ENCODE assay signal across 10 cellular contexts in genomic region chr14:68797180-68797670, GRCh38. TPM values are rescaled to one million over a fixed set of nuclear protein-coding genes. Genes with fewer than 3 reads are reported as not detected.
A peak's percentile ranks its signal among the peaks of the same experiment; 100 is the strongest.
DNase-seq lines count a peak whose midpoint lies in the region; TF ChIP-seq lines count a peak whose summit lies in the region.
"Had no signal": no experiment of that assay in that cellular context is flagged by ENCODE, and none has a peak within 500 bp of the region (broad histone marks: within the 10 kb centered on the region; RNA-seq: fewer than 3 reads in every experiment).

No MANE protein-coding gene starts in this region.

- peaks cover 11% of the 10 kb centered on the region for H3K9me3 Mint-ChIP-seq in Caco-2 (ENCODE audit: unreplicated experiment)
- peaks cover 13% of the 10 kb centered on the region for H3K9me3 Mint-ChIP-seq in osteocyte (ENCODE audit: unreplicated experiment)

- H3K36me3 ChIP-seq in Caco-2 (ENCODE audit: control insufficient read depth, insufficient read depth, low read length) (no peaks in the 10 kb centered on the region), OCI-LY3 (replicated peaks; ENCODE audit: low read depth, low read length) (peaks cover 7% of the 10 kb centered on the region)

- no peaks in the 10 kb centered on the region for H4K20me1 ChIP-seq in OCI-LY3 (ENCODE audit: insufficient read depth, low read length)

- H3K4me1 Mint-ChIP-seq in Caco-2 (ENCODE audit: low read depth, unreplicated experiment): peaks cover 10% of the 10 kb centered on the region
- peaks cover 67% of the 10 kb centered on the region for H3K4me1 Mint-ChIP-seq in osteocyte (ENCODE audit: unreplicated experiment)

- peak overlapping the region; percentile 96 for H3K27ac Mint-ChIP-seq in Caco-2 (ENCODE audit: unreplicated experiment)
- peak overlapping the region; percentile 100 for H3K27ac Mint-ChIP-seq in osteocyte (ENCODE audit: unreplicated experiment)

- H3K27me3 ChIP-seq in Caco-2 (replicated peaks; ENCODE audit: control insufficient read depth, insufficient read depth, low read length) (no peaks in the 10 kb centered on the region), OCI-LY3 (ENCODE audit: low read depth, low read length) (no peaks in the 10 kb centered on the region)

- H3K4me1 ChIP-seq in Caco-2 (peaks cover 10% of the 10 kb centered on the region), OCI-LY3 (ENCODE audit: low read length) (peaks cover 38% of the 10 kb centered on the region)

- peaks cover 52% of the 10 kb centered on the region for H3K36me3 Mint-ChIP-seq in Caco-2 (ENCODE audit: insufficient read depth, unreplicated experiment)
- H3K36me3 Mint-ChIP-seq in osteocyte (ENCODE audit: unreplicated experiment): peaks cover 14% of the 10 kb centered on the region

- H3K4me3 Mint-ChIP-seq in Caco-2 (ENCODE audit: unreplicated experiment) (peak overlapping the region; percentile 7), osteocyte (ENCODE audit: unreplicated experiment) (peak overlapping the region; percentile 0)

- H3K27ac ChIP-seq in OCI-LY3 (ENCODE audit: low read length) (peak overlapping the region; percentile 92), epithelial cell of prostate (peak overlapping the region; percentile 99), caudate nucleus (ENCODE audit: low read depth, low read length) (no peak overlapping the region)

- H3K9me3 ChIP-seq in Caco-2: no peaks in the 10 kb centered on the region; the same call in 1 of the 2 replicates
- H3K9me3 ChIP-seq in OCI-LY3 (ENCODE audit: insufficient read depth, low read length): peaks cover 11% of the 10 kb centered on the region

- peaks cover 26% of the 10 kb centered on the region for H3K79me2 ChIP-seq in OCI-LY3 (ENCODE audit: low read length)

- peak overlapping the region; percentile 81 for H3K4me2 ChIP-seq in OCI-LY3 (ENCODE audit: low read length)

- H2AFZ ChIP-seq in OCI-LY3 (ENCODE audit: low read depth, low read length): peak overlapping the region; percentile 35; the same call in 1 of the 2 replicates

- intact Hi-C loops in Caco-2 (cut with micrococcal nuclease; ENCODE audit: unreplicated experiment): loop anchor here (10.0 kb wide), 1 partner anchor 272 kb away; no protein-coding TSS in a partner anchor

- POLR2A ChIA-PET in Caco-2 (lab: Charles Lee): no interaction called here

- DNase-seq in Caco-2: peak in 1 of 2 experiments; percentile 55
- no peak for DNase-seq in epithelial cell of prostate (ENCODE audit: low read depth, low spot score)
- no peak for DNase-seq in osteocyte (ENCODE audit: extremely low spot score, unreplicated experiment)
- DNase-seq in SIG-M5 (lab: John Stamatoyannopoulos, UW): no peak
- no peak for DNase-seq in caudate nucleus (lab: John Stamatoyannopoulos, UW)
- no peak for DNase-seq in NCI-H526 treated with DMSO at 0.1 percent for 48 hours (lab: John Stamatoyannopoulos, UW)
- DNase-seq in AG08395 (ENCODE audit: low spot score): no peak
- DNase-seq: activated CD4-positive, alpha-beta T cell treated with anti-CD3 and anti-CD28 coated beads for 1 hour; NCI-H2029 treated with DMSO at 0.1 percent for 48 hours had no signal

- H3K9ac ChIP-seq in OCI-LY3 (ENCODE audit: low read length): peak overlapping the region; percentile 99; the same call in 1 of the 2 replicates

- H3K27me3 Mint-ChIP-seq in Caco-2 (ENCODE audit: insufficient read depth, unreplicated experiment): no peaks in the 10 kb centered on the region
- H3K27me3 Mint-ChIP-seq in osteocyte (ENCODE audit: unreplicated experiment): no peaks in the 10 kb centered on the region

- TF ChIP-seq CTCF in Caco-2 (IDR thresholded peaks at IDR 0.05; ENCODE audit: insufficient read depth in 1 of 2, low read depth in 1 of 2, low read length in 1 of 2, severe bottlenecking in 1 of 2, unreplicated experiment in 1 of 2) (no peak), OCI-LY3 (IDR thresholded peaks at IDR 0.05; ENCODE audit: low read depth, low read length) (no peak), osteocyte (IDR thresholded peaks at IDR 0.05) (no peak)

- BruUV-seq in Caco-2 (replicated peaks; lab: Mats Ljungman, UMichigan): no TSS peak

- H3K4me3 ChIP-seq in Caco-2 (ENCODE audit: low read depth, low read length) (no peak overlapping the region), OCI-LY3 (ENCODE audit: low read length) (no peak overlapping the region)

- CTCF ChIA-PET in Caco-2 (lab: Charles Lee): interaction anchor here (1.4 kb wide), 1 partner anchor 30 kb away, joined by 4 read pairs; no protein-coding TSS in a partner anchor

RNA-seq across cellular contexts. Expression of gene ZFP36L1, which starts 4.4 kb away (rescaled TPM):
- total RNA-seq in Caco-2 (2022): 94.8 and 103 TPM in 2 replicates
- total RNA-seq in osteocyte: 311 and 352 TPM in 2 replicates
